ENCODE assay signal across 29 cellular contexts in the genomic region with DNA sequence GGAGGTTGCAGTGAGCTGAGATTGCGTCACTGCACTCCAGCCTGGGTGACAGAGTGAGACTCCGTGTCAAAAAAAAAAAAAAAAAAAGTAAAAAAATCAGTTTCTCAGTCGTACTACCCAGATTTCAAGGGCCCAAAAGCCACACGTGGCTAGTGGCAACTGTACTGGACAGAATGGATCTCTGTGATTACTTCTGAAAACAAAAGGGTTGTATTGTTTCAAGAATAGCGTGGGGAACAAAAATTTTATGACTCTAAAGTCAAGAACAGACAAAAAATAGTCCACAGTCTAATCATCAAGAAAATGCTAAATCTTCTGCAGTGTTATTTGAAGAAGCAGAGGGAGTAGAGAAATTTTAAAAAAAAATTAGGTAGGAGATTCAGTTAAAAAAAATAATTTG.
"Had no signal": no experiment of that assay in that cellular context is flagged by ENCODE, and none has a peak within 500 bp of the region (broad histone marks: within the 10 kb centered on the region; RNA-seq: fewer than 3 reads in every experiment).

No MANE protein-coding gene starts in this region.

- H3K4me3 ChIP-seq: adrenal gland, ascending aorta, esophagus muscularis mucosa, lower lobe of right lung, mucosa of descending colon, ovary, prostate gland, spleen, tibial artery had no signal

- H3K9me3 ChIP-seq: adrenal gland, ascending aorta, esophagus muscularis mucosa, lower lobe of right lung, mucosa of descending colon, ovary, prostate gland, spleen, tibial artery had no signal

- H3K4me1 ChIP-seq: adrenal gland, ascending aorta, foreskin keratinocyte, lower lobe of right lung, prostate gland, spleen had no signal

- H3K36me3 ChIP-seq: adrenal gland, ascending aorta, brain microvascular endothelial cell, lower lobe of right lung, ovary, prostate gland, spleen, tibial artery had no signal

- FAIRE-seq: kidney had no signal

- ATAC-seq: activated CD4-positive, alpha-beta T cell treated with anti-CD3 and anti-CD28 coated beads for 36 hours; activated T-cell treated with anti-CD3 and anti-CD28 coated beads, Interleukin-2, amount 50 U/mL, for 72 hours; foreskin keratinocyte; left lobe of liver; lower lobe of right lung; mucosa of descending colon; natural killer cell treated with Interleukin-12 subunit alpha and Interleukin-12 subunit beta and Interleukin-15 and Interleukin-18, amount 100 ng/mL, for 72 hours; stimulated activated memory B cell treated with anti-CD40 and anti-IgM and Interleukin-4, amounts not matched to agents 10 μg/mL and 1 μg/mL and 100 μg/mL, for 72 hours; stimulated activated naive CD8-positive, alpha-beta T cell treated with anti-CD3 and anti-CD28 coated beads, Interleukin-15, amount 100 ng/mL, for 72 hours had no signal

- H3K27me3 ChIP-seq: adrenal gland, ascending aorta, brain microvascular endothelial cell, esophagus muscularis mucosa, foreskin keratinocyte, ovary, spleen, tibial artery had no signal

- DNase-seq: activated CD4-positive, alpha-beta T cell treated with anti-CD3 and anti-CD28 coated beads for 36 hours; activated CD4-positive, alpha-beta T cell treated with anti-CD3 and anti-CD28 coated beads, Interleukin-2, amount 50 U/mL, for 4 hours; activated CD4-positive, CD25-positive, alpha-beta regulatory T cell; activated naive CD4-positive, alpha-beta T cell treated with Interleukin-2 at 50 U/mL for 16 hours; activated naive CD8-positive, alpha-beta T cell treated with anti-CD3 and anti-CD28 coated beads for 36 hours; activated T-cell treated with anti-CD3 and anti-CD28 coated beads for 4 hours; activated T-cell treated with anti-CD3 and anti-CD28 coated beads, Interleukin-2, amount 50 U/mL, for 72 hours; adrenal gland; brain microvascular endothelial cell; central memory CD4-positive, alpha-beta T cell; effector CD4-positive, alpha-beta T cell; foreskin keratinocyte; kidney; lower lobe of right lung; mesendoderm; mucosa of descending colon; ovary; right cardiac atrium; spleen; stimulated activated CD4-positive, alpha-beta T cell treated with anti-CD3 and anti-CD28 coated beads, Interleukin-4, amount 100 ng/mL, for 1 hour; stimulated activated naive CD8-positive, alpha-beta T cell treated with anti-CD3 and anti-CD28 coated beads, Interleukin-15, amount 100 ng/mL, for 72 hours; T-helper 1 cell; tibial artery had no signal

- H3K27ac ChIP-seq: adrenal gland, ascending aorta, brain microvascular endothelial cell, foreskin keratinocyte, lower lobe of right lung, ovary, prostate gland, spleen, tibial artery had no signal
